In genomic region chr22:29394931-29395581, GRCh38 we compare ENCODE assay signal across 8 cellular contexts. TPM values are rescaled to one million over a fixed set of nuclear protein-coding genes. Genes with fewer than 3 reads are reported as not detected.
DNase-seq lines count a peak whose midpoint lies in the region; ATAC-seq and TF ChIP-seq lines count a peak whose summit lies in the region.

No MANE protein-coding gene starts in this region.

- peaks cover 36% of the 10 kb centered on the region for H3K4me1 ChIP-seq in OCI-LY7 (ENCODE audit: insufficient read depth, low read length, poor library complexity, severe bottlenecking)

- peaks cover 5 to 7% of the 10 kb centered on the region in 2 donors for H3K4me1 Mint-ChIP-seq in natural killer cell treated with Interleukin-12 subunit alpha and Interleukin-12 subunit beta and Interleukin-15 and Interleukin-18, amount 100 ng/mL, for 72 hours (ENCODE audit: low read depth in 2 of 2)

- peak; percentile 95 for TF ChIP-seq CTCF in OCI-LY7 (conservative IDR thresholded peaks at IDR 0.05; ENCODE audit: low read length)

- H3K4me2 ChIP-seq in OCI-LY7 (ENCODE audit: low read length) = no peak overlapping the region

- H3K9me2 ChIP-seq in OCI-LY7 (ENCODE audit: insufficient read depth, low read length) = no peaks in the 10 kb centered on the region

- H3K36me3 ChIP-seq in OCI-LY7 (ENCODE audit: insufficient read depth, low read length) = no peaks in the 10 kb centered on the region

- TF ChIP-seq RAD21 in Ishikawa (IDR thresholded peaks at IDR 0.05; ENCODE audit: low read depth) = peak; percentile 97

- no peak overlapping the region for H3K4me3 Mint-ChIP-seq in natural killer cell treated with Interleukin-12 subunit alpha and Interleukin-12 subunit beta and Interleukin-15 and Interleukin-18, amount 100 ng/mL, for 72 hours

- DNase-seq in G401 (ENCODE audit: low spot score) = peak; percentile 94
- peak; percentile 82 for DNase-seq in OCI-LY7 (ENCODE audit: low spot score)
- peak; percentile 61 for DNase-seq in activated T-cell treated with anti-CD3 and anti-CD28 coated beads, Interleukin-2, amount 50 U/mL, for 1 hour
- DNase-seq in fibroblast of gingiva (ENCODE audit: low read depth) = peak; percentile 58
- peak; percentile 67 for DNase-seq in natural killer cell treated with Interleukin-12 subunit alpha and Interleukin-12 subunit beta and Interleukin-15 and Interleukin-18, amount 100 ng/mL, for 72 hours (ENCODE audit: low spot score)
- peak; percentile 66 for DNase-seq in stimulated activated naive CD8-positive, alpha-beta T cell treated with anti-CD3 and anti-CD28 coated beads, Interleukin-15, Interleukin-2, amounts not matched to agents 100 U/mL and 50 U/mL, for 24 hours
- no peak for DNase-seq in OCI-M2 (lab: John Stamatoyannopoulos, UW; ENCODE audit: unreplicated experiment)

- H3K9me3 Mint-ChIP-seq in natural killer cell treated with Interleukin-12 subunit alpha and Interleukin-12 subunit beta and Interleukin-15 and Interleukin-18, amount 100 ng/mL, for 72 hours = no peaks in the 10 kb centered on the region

- ATAC-seq in natural killer cell treated with Interleukin-12 subunit alpha and Interleukin-12 subunit beta and Interleukin-15 and Interleukin-18, amount 100 ng/mL, for 72 hours = peak; percentile 80 to 82
- ATAC-seq in stimulated activated naive CD8-positive, alpha-beta T cell treated with anti-CD3 and anti-CD28 coated beads, Interleukin-15, Interleukin-2, amounts not matched to agents 100 U/mL and 50 U/mL, for 24 hours = peak; percentile 83

- POLR2A ChIA-PET in OCI-LY7 (lab: Charles Lee) = no interaction called here

- in situ Hi-C loops in G401 (cut with HindIII; ENCODE audit: low sequenced_read_pairs) = no loop called here

- no peak overlapping the region for H2AFZ ChIP-seq in OCI-LY7 (ENCODE audit: low read length)

- H3K79me2 ChIP-seq in OCI-LY7 (ENCODE audit: insufficient read depth, low read depth, low read length) = no peaks in the 10 kb centered on the region

- H3K27ac ChIP-seq in OCI-LY7 (ENCODE audit: low read depth, low read length, poor library complexity, severe bottlenecking) = no peak overlapping the region

- no peaks in the 10 kb centered on the region for H3K36me3 Mint-ChIP-seq in natural killer cell treated with Interleukin-12 subunit alpha and Interleukin-12 subunit beta and Interleukin-15 and Interleukin-18, amount 100 ng/mL, for 72 hours

- no TSS peak for BruUV-seq in OCI-LY7 (replicated peaks; lab: Mats Ljungman, UMichigan)

- no peaks in the 10 kb centered on the region for H3K9me3 ChIP-seq in OCI-LY7 (ENCODE audit: low read length)

- CTCF ChIA-PET in OCI-LY7 (lab: Charles Lee; ENCODE audit: unreplicated experiment) = interaction anchor here (0.6 kb wide), 1 partner anchor 45 kb away, joined by 13 read pairs; no protein-coding TSS in a partner anchor

- no peaks in the 10 kb centered on the region for H4K20me1 ChIP-seq in OCI-LY7 (ENCODE audit: insufficient read depth, low read length)

- intact Hi-C loops in OCI-LY7 (cut with micrococcal nuclease; ENCODE audit: unreplicated experiment) = loop anchor here (1.0 to 5.0 kb wide), 3 partner anchors 77 to 612 kb away; no protein-coding TSS in a partner anchor

- no peaks in the 10 kb centered on the region for H3K27me3 Mint-ChIP-seq in natural killer cell treated with Interleukin-12 subunit alpha and Interleukin-12 subunit beta and Interleukin-15 and Interleukin-18, amount 100 ng/mL, for 72 hours

- TF ChIP-seq EP300 in Ishikawa (IDR thresholded peaks at IDR 0.05; ENCODE audit: borderline replicate concordance) = no peak

- no peak overlapping the region for H3K27ac Mint-ChIP-seq in natural killer cell treated with Interleukin-12 subunit alpha and Interleukin-12 subunit beta and Interleukin-15 and Interleukin-18, amount 100 ng/mL, for 72 hours

- no peak overlapping the region for H3K4me3 ChIP-seq in OCI-LY7 (ENCODE audit: low read depth, low read length, poor library complexity, severe bottlenecking)

TF ChIP-seq in Ishikawa, 13 proteins besides CTCF, POLR2A, EP300 and RAD21:
- TF ChIP-seq TAF1 (IDR thresholded peaks at IDR 0.05; ENCODE audit: low read depth) (no peak), YY1 (IDR thresholded peaks at IDR 0.05; ENCODE audit: low read depth) (no peak), TCF12 (IDR thresholded peaks at IDR 0.05; ENCODE audit: low read depth) (no peak), USF1 (IDR thresholded peaks at IDR 0.05) (no peak), TEAD4 (IDR thresholded peaks at IDR 0.05) (no peak), NFIC (IDR thresholded peaks at IDR 0.05) (no peak), EGR1 (IDR thresholded peaks at IDR 0.05) (no peak), MAX (IDR thresholded peaks at IDR 0.05) (no peak), CREB1 (IDR thresholded peaks at IDR 0.05; ENCODE audit: low read depth) (no peak), ZBTB7A (IDR thresholded peaks at IDR 0.05; ENCODE audit: low read depth) (no peak), FOXM1 (IDR thresholded peaks at IDR 0.05; ENCODE audit: borderline replicate concordance, low read depth) (no peak)

RNA-seq across cellular contexts. Expression of gene AP1B1, which starts 6.7 kb away (rescaled TPM):
- 70.0 and 88.7 TPM in 2 replicates for total RNA-seq in G401 (2014; rRNA removed; shearing (Covaris generic))
- total RNA-seq in OCI-LY7 (2014; rRNA removed; shearing (Covaris generic)) = 84.6 and 111 TPM in 2 replicates
- total RNA-seq in OCI-LY7 (2022) = 156 and 162 TPM in 2 replicates
- total RNA-seq in natural killer cell treated with Interleukin-12 subunit alpha and Interleukin-12 subunit beta and Interleukin-15 and Interleukin-18, amount 100 ng/mL, for 72 hours = 100 to 1,000 TPM in 1 of 2 donors, 10 to 100 TPM in 1; 95.7 to 106 TPM

RNA-seq across cellular contexts. Expression of gene RFPL1, which starts 43.3 kb away (rescaled TPM):
- total RNA-seq in G401 (2014; rRNA removed; shearing (Covaris generic)) = not detected in 2 replicates
- not detected in 2 replicates for total RNA-seq in OCI-LY7 (2014; rRNA removed; shearing (Covaris generic))
- total RNA-seq in OCI-LY7 (2022) = not detected in 2 replicates
- not detected for total RNA-seq in natural killer cell treated with Interleukin-12 subunit alpha and Interleukin-12 subunit beta and Interleukin-15 and Interleukin-18, amount 100 ng/mL, for 72 hours
